ENCODE assay signal across 11 cellular contexts in genomic region chr11:73386026-73386425, GRCh38. TPM values are rescaled to one million over a fixed set of nuclear protein-coding genes. Genes with fewer than 3 reads are reported as not detected.
A peak's percentile ranks its signal among the peaks of the same experiment; 100 is the strongest.
DNase-seq lines count a peak whose midpoint lies in the region; ATAC-seq, FAIRE-seq and TF ChIP-seq lines count a peak whose summit lies in the region.
"Had no signal": no experiment of that assay in that cellular context is flagged by ENCODE, and none has a peak within 500 bp of the region (broad histone marks: within the 10 kb centered on the region; RNA-seq: fewer than 3 reads in every experiment).

No MANE protein-coding gene starts in this region.

- H3K27ac ChIP-seq in left ventricle myocardium inferior (replicated peaks) (peak overlapping the region; percentile 59), tibial nerve (peak overlapping the region in 3 of 4 donors; percentile 67 to 76 (median 71)), kidney (ENCODE audit: low read depth in 2 of 2, low read length in 2 of 2) (peak overlapping the region in 1 of 2 donors; percentile 16)

- no peak for DNase-seq in activated naive CD4-positive, alpha-beta T cell treated with anti-CD3 and anti-CD28 coated beads for 36 hours
- DNase-seq in activated naive CD4-positive, alpha-beta T cell (lab: John Stamatoyannopoulos, UW) = no peak
- DNase-seq in left ventricle myocardium inferior (peak; percentile 47), tibial nerve (ENCODE audit: low spot score in 2 of 2) (no peak), kidney (no peak)
- DNase-seq: activated effector memory CD4-positive, alpha-beta T cell treated with Interleukin-2 at 50 U/mL for 16 hours; BE2C had no signal

- peak overlapping the region; percentile 30 for H3K27ac Mint-ChIP-seq in activated naive CD4-positive, alpha-beta T cell treated with anti-CD3 and anti-CD28 coated beads for 36 hours

- 0 out of 2 replicates have a peak, but pooled peaks have one; percentile 13 for TF ChIP-seq POLR2A in Raji (IDR thresholded peaks at IDR 0.05; ENCODE audit: insufficient read depth, low read depth, low read length)
- no peak for TF ChIP-seq POLR2A in tibial nerve (IDR thresholded peaks at IDR 0.05)

- ATAC-seq in GM19397 (IDR thresholded peaks at IDR 0.05; ENCODE audit: unreplicated experiment) (no peak), HG02870 (IDR thresholded peaks at IDR 0.05; ENCODE audit: unreplicated experiment) (no peak)

- WGBS in tibial nerve, 2 donors = 53 to 69% methylated on average over 7 to 8 of the region's 8 CpGs

- no peak for TF ChIP-seq CTCF in left ventricle myocardium inferior (IDR thresholded peaks at IDR 0.05; ENCODE audit: borderline replicate concordance)
- no peak for TF ChIP-seq CTCF in tibial nerve (IDR thresholded peaks at IDR 0.05)
- no peak for TF ChIP-seq CTCF in kidney (IDR thresholded peaks at IDR 0.05; ENCODE audit: borderline replicate concordance, extremely low read depth, insufficient read depth)

- no peak for TF ChIP-seq EP300 in tibial nerve (IDR thresholded peaks at IDR 0.05)

- peaks cover 61% of the 10 kb centered on the region for H3K4me1 Mint-ChIP-seq in activated naive CD4-positive, alpha-beta T cell treated with anti-CD3 and anti-CD28 coated beads for 36 hours (ENCODE audit: low read depth)

- intact Hi-C loops in activated naive CD4-positive, alpha-beta T cell treated with anti-CD3 and anti-CD28 coated beads for 36 hours (cut with micrococcal nuclease) = no loop called here
- intact Hi-C loops in left ventricle myocardium inferior (cut with micrococcal nuclease) (no loop called here), kidney (cut with DNase I) (no loop called here)

- no peak overlapping the region for H3K9ac ChIP-seq in kidney (ENCODE audit: low read length in 2 of 2)

- CTCF ChIA-PET in activated naive CD4-positive, alpha-beta T cell treated with anti-CD3 and anti-CD28 coated beads for 36 hours (lab: Charles Lee) = no interaction called here

- H3K27me3 ChIP-seq in left ventricle myocardium inferior (ENCODE audit: low read depth) (no peaks in the 10 kb centered on the region), tibial nerve (no peaks in the 10 kb centered on the region)
- H3K27me3 ChIP-seq: BE2C had no signal

- no peak overlapping the region for H3K4me3 Mint-ChIP-seq in activated naive CD4-positive, alpha-beta T cell treated with anti-CD3 and anti-CD28 coated beads for 36 hours

- H3K4me3 ChIP-seq in left ventricle myocardium inferior (no peak overlapping the region), tibial nerve (no peak overlapping the region), kidney (ENCODE audit: low read length in 2 of 2) (no peak overlapping the region)
- H3K4me3 ChIP-seq: HAP-1 had no signal

- no peaks in the 10 kb centered on the region for H3K9me3 Mint-ChIP-seq in activated naive CD4-positive, alpha-beta T cell treated with anti-CD3 and anti-CD28 coated beads for 36 hours

- H3K9me3 ChIP-seq in left ventricle myocardium inferior (replicated peaks) = no peaks in the 10 kb centered on the region
- H3K9me3 ChIP-seq in tibial nerve = no peaks in the 10 kb centered on the region
- H3K9me3 ChIP-seq in kidney (ENCODE audit: control insufficient read depth in 1 of 2, low read length in 2 of 2) = no peaks in the 10 kb centered on the region
- H3K9me3 ChIP-seq: BE2C, HAP-1 had no signal

- H3K4me1 ChIP-seq in left ventricle myocardium inferior = peaks cover 72% of the 10 kb centered on the region
- H3K4me1 ChIP-seq in tibial nerve = peaks cover 0 to 78% (median 56%) of the 10 kb centered on the region in 4 donors
- H3K4me1 ChIP-seq in kidney (ENCODE audit: control insufficient read depth in 1 of 2, insufficient read depth in 1 of 2, low read depth in 1 of 2, low read length in 2 of 2) = peaks cover 4 to 12% of the 10 kb centered on the region in 2 donors
- H3K4me1 ChIP-seq: BE2C had no signal

- FAIRE-seq in kidney (lab: Jason Lieb, UNC) = no peak

- H3K36me3 ChIP-seq in left ventricle myocardium inferior (no peaks in the 10 kb centered on the region), tibial nerve (no peaks in the 10 kb centered on the region), kidney (ENCODE audit: control insufficient read depth in 1 of 2, insufficient read depth in 2 of 2, low read length in 2 of 2) (no peaks in the 10 kb centered on the region)
- H3K36me3 ChIP-seq: BE2C, HAP-1 had no signal

- no peaks in the 10 kb centered on the region for H3K27me3 Mint-ChIP-seq in activated naive CD4-positive, alpha-beta T cell treated with anti-CD3 and anti-CD28 coated beads for 36 hours (ENCODE audit: low read depth)

- peaks cover 2% of the 10 kb centered on the region for H3K36me3 Mint-ChIP-seq in activated naive CD4-positive, alpha-beta T cell treated with anti-CD3 and anti-CD28 coated beads for 36 hours (ENCODE audit: low read depth)

RNA-seq across cellular contexts. Expression of gene RELT, which starts 9.8 kb away (rescaled TPM):
- total RNA-seq in activated naive CD4-positive, alpha-beta T cell treated with anti-CD3 and anti-CD28 coated beads for 36 hours = 10 to 100 TPM; 17.9 to 18.5 TPM
- total RNA-seq in left ventricle myocardium inferior (1.6 TPM), tibial nerve (1 to 10 TPM; 2.4 to 6.0 (median 2.5) TPM), kidney (8.7 TPM)
- 1.0 TPM for polyA plus RNA-seq in kidney (ENCODE audit: insufficient read depth, low read depth, low replicate concordance)
